Comparison of ENCODE assay signal across 34 cellular contexts in genomic region chr13:28344163-28344562, GRCh38.
"Had no signal": no experiment of that assay in that cellular context is flagged by ENCODE, and none has a peak within 500 bp of the region (broad histone marks: within the 10 kb centered on the region; RNA-seq: fewer than 3 reads in every experiment).

No MANE protein-coding gene starts in this region.

- H3K4me3 ChIP-seq: breast epithelium, gastroesophageal sphincter, hepatocyte, ovary, right lobe of liver, testis, transverse colon had no signal

- H3K4me3 Mint-ChIP-seq: activated CD4-positive, alpha-beta memory T cell treated with anti-CD3 and anti-CD28 coated beads for 36 hours; activated CD4-positive, alpha-beta T cell treated with anti-CD3 and anti-CD28 coated beads, Interleukin-2, amount 10 ng/mL, durations not matched to agents 24 days and 14 days; activated naive CD4-positive, alpha-beta T cell treated with anti-CD3 and anti-CD28 coated beads, Interleukin-2, amount 50 U/mL, for 24 hours; activated naive CD8-positive, alpha-beta T cell treated with anti-CD3 and anti-CD28 coated beads, Interleukin-2, amount 50 U/mL, for 24 hours; activated T-cell treated with anti-CD3 and anti-CD28 coated beads, Interleukin-2, amount 50 U/mL, for 4 hours; activated T-helper 17 cell treated with anti-CD3 and anti-CD28 coated beads, Interleukin-2, amount 50 U/mL, for 72 hours; central memory CD8-positive, alpha-beta T cell; naive thymus-derived CD8-positive, alpha-beta T cell; T-helper 1 cell treated with Interleukin-12 subunit alpha and Interleukin-12 subunit beta and Interleukin-4 antibody, amounts not matched to agents 30 μg/mL and 1 μg/mL, for 36 hours had no signal

- H3K27ac Mint-ChIP-seq: activated CD4-positive, alpha-beta memory T cell treated with anti-CD3 and anti-CD28 coated beads for 36 hours; activated CD4-positive, alpha-beta T cell treated with anti-CD3 and anti-CD28 coated beads, Interleukin-2, amount 10 ng/mL, durations not matched to agents 24 days and 14 days; activated naive CD4-positive, alpha-beta T cell treated with anti-CD3 and anti-CD28 coated beads, Interleukin-2, amount 50 U/mL, for 24 hours; activated naive CD8-positive, alpha-beta T cell treated with anti-CD3 and anti-CD28 coated beads, Interleukin-2, amount 50 U/mL, for 24 hours; activated T-helper 17 cell treated with anti-CD3 and anti-CD28 coated beads, Interleukin-2, amount 50 U/mL, for 72 hours; T-helper 1 cell treated with Interleukin-12 subunit alpha and Interleukin-12 subunit beta and Interleukin-4 antibody, amounts not matched to agents 30 μg/mL and 1 μg/mL, for 36 hours had no signal

- H3K79me2 ChIP-seq: hepatocyte had no signal

- H3K27me3 ChIP-seq: breast epithelium, hepatocyte, ovary, right lobe of liver, testis had no signal

- DNase-seq: activated CD4-positive, alpha-beta memory T cell treated with anti-CD3 and anti-CD28 coated beads for 36 hours; activated CD4-positive, alpha-beta T cell treated with anti-CD3 and anti-CD28 coated beads, Interleukin-2, amount 10 ng/mL, durations not matched to agents 24 days and 14 days; activated CD4-positive, CD25-positive, alpha-beta regulatory T cell treated with anti-CD3 and anti-CD28 coated beads, Interleukin-2, amount 50 U/mL, for 72 hours; activated gamma-delta T cell treated with Interleukin-2 at 50 U/mL for 16 hours; activated naive CD8-positive, alpha-beta T cell treated with anti-CD3 and anti-CD28 coated beads, Interleukin-2, amount 50 U/mL, for 24 hours; activated T-cell treated with anti-CD3 and anti-CD28 coated beads, Interleukin-2, amount 50 U/mL, for 4 hours; amygdala; dermis blood vessel endothelial cell; effector memory CD4-positive, alpha-beta T cell; erythroblast; islet precursor cell; mammary epithelial cell; midbrain; naive thymus-derived CD8-positive, alpha-beta T cell; ovary; right lobe of liver; stimulated activated CD4-positive, alpha-beta T cell treated with anti-CD3 and anti-CD28 coated beads, Interleukin-12 subunit alpha, Interleukin-12 subunit beta, amount 100 ng/mL, for 4 hours; stimulated activated CD4-positive, alpha-beta T cell treated with anti-CD3 and anti-CD28 coated beads, Interleukin-4, amount 100 ng/mL, for 1 hour; stimulated activated naive CD8-positive, alpha-beta T cell treated with anti-CD3 and anti-CD28 coated beads, Interleukin-15, Interleukin-2, amounts not matched to agents 100 U/mL and 50 U/mL, for 24 hours; SW 1271; T-helper 9 cell; testis; transverse colon had no signal

- H3K27me3 Mint-ChIP-seq: activated naive CD4-positive, alpha-beta T cell treated with anti-CD3 and anti-CD28 coated beads, Interleukin-2, amount 50 U/mL, for 24 hours; activated naive CD8-positive, alpha-beta T cell treated with anti-CD3 and anti-CD28 coated beads, Interleukin-2, amount 50 U/mL, for 24 hours; progenitor cell of endocrine pancreas had no signal

- H3K36me3 ChIP-seq: breast epithelium, gastroesophageal sphincter, neutrophil, ovary, right lobe of liver, transverse colon had no signal

- H2AFZ ChIP-seq: hepatocyte had no signal

- H3K36me3 Mint-ChIP-seq: activated naive CD4-positive, alpha-beta T cell treated with anti-CD3 and anti-CD28 coated beads, Interleukin-2, amount 50 U/mL, for 24 hours; naive thymus-derived CD8-positive, alpha-beta T cell had no signal

- FAIRE-seq: colon, urothelium cell line had no signal

- H3K9me3 Mint-ChIP-seq: activated CD4-positive, alpha-beta memory T cell treated with anti-CD3 and anti-CD28 coated beads for 36 hours; activated CD4-positive, alpha-beta T cell treated with anti-CD3 and anti-CD28 coated beads, Interleukin-2, amount 10 ng/mL, durations not matched to agents 24 days and 14 days; activated naive CD4-positive, alpha-beta T cell treated with anti-CD3 and anti-CD28 coated beads, Interleukin-2, amount 50 U/mL, for 24 hours; activated naive CD8-positive, alpha-beta T cell treated with anti-CD3 and anti-CD28 coated beads, Interleukin-2, amount 50 U/mL, for 24 hours; activated T-cell treated with anti-CD3 and anti-CD28 coated beads, Interleukin-2, amount 50 U/mL, for 4 hours; activated T-helper 17 cell treated with anti-CD3 and anti-CD28 coated beads, Interleukin-2, amount 50 U/mL, for 72 hours; central memory CD8-positive, alpha-beta T cell; naive thymus-derived CD8-positive, alpha-beta T cell; T-helper 1 cell treated with Interleukin-12 subunit alpha and Interleukin-12 subunit beta and Interleukin-4 antibody, amounts not matched to agents 30 μg/mL and 1 μg/mL, for 36 hours had no signal

- H3K9me3 ChIP-seq: breast epithelium, gastroesophageal sphincter, neutrophil, ovary, right lobe of liver, testis, transverse colon had no signal

- ATAC-seq: activated naive CD8-positive, alpha-beta T cell treated with anti-CD3 and anti-CD28 coated beads, Interleukin-2, amount 50 U/mL, for 24 hours; activated T-cell treated with anti-CD3 and anti-CD28 coated beads, Interleukin-2, amount 50 U/mL, for 4 hours; activated T-helper 17 cell treated with anti-CD3 and anti-CD28 coated beads, Interleukin-2, amount 50 U/mL, for 72 hours; gastroesophageal sphincter; naive thymus-derived CD8-positive, alpha-beta T cell; right lobe of liver; stimulated activated naive CD8-positive, alpha-beta T cell treated with anti-CD3 and anti-CD28 coated beads, Interleukin-15, Interleukin-2, amounts not matched to agents 100 U/mL and 50 U/mL, for 24 hours had no signal

- H3K4me1 ChIP-seq: breast epithelium, gastroesophageal sphincter, right lobe of liver, testis, transverse colon had no signal

- H3K27ac ChIP-seq: breast epithelium, gastroesophageal sphincter, hepatocyte, neutrophil, ovary, right lobe of liver, testis, transverse colon had no signal

- H3K4me2 ChIP-seq: hepatocyte had no signal
